17 cellular contexts compared by ENCODE assay signal in genomic region chr2:42804891-42805290, GRCh38. TPM values are rescaled to one million over a fixed set of nuclear protein-coding genes. Genes with fewer than 3 reads are reported as not detected.
DNase-seq lines count a peak whose midpoint lies in the region; ATAC-seq and TF ChIP-seq lines count a peak whose summit lies in the region.
"Had no signal": no experiment of that assay in that cellular context is flagged by ENCODE, and none has a peak within 500 bp of the region (broad histone marks: within the 10 kb centered on the region; RNA-seq: fewer than 3 reads in every experiment).

No MANE protein-coding gene starts in this region.

- 60 to 84% (median 77%) methylated on average over 3 to 5 of the region's 5 CpGs for whole genome bisulfite sequencing in spleen, 5 donors

- H3K36me3 ChIP-seq in neutrophil = no peaks in the 10 kb centered on the region
- H3K36me3 ChIP-seq in spleen = no peaks in the 10 kb centered on the region
- H3K36me3 ChIP-seq: BLaER1 treated with 17β-estradiol and CSF1 and Interleukin-3, amounts not matched to agents 10 nM and 100 nM had no signal

- no peak for TF ChIP-seq POLR2A in spleen (IDR thresholded peaks at IDR 0.05)

- intact Hi-C loops in dorsolateral prefrontal cortex (cut with DNase I) = loop anchor here in 1 of 2 donors (5.0 to 10.0 kb wide), 3 partner anchors 53 to 310 kb away; partner anchors contain the start of genes KCNG3 and MTA3
- intact Hi-C loops in spleen (cut with DNase I; ENCODE audit: low total_unique reads) = no loop called here

- TF ChIP-seq CTCF in HL-60 (IDR thresholded peaks at IDR 0.05; ENCODE audit: insufficient read depth, low read length) (no peak), dorsolateral prefrontal cortex (IDR thresholded peaks at IDR 0.05 in 54 of 56, conservative IDR thresholded peaks at IDR 0.05 in 2 of 56; ENCODE audit: low read depth in 1 of 56, partially characterized antibody in 56 of 56) (no peak), neutrophil (IDR thresholded peaks at IDR 0.05) (no peak), spleen (IDR thresholded peaks at IDR 0.05 in 8 of 11, conservative IDR thresholded peaks at IDR 0.05 in 3 of 11) (no peak)

- ATAC-seq in HG03442 (IDR thresholded peaks at IDR 0.05; ENCODE audit: unreplicated experiment) = no peak
- ATAC-seq: GM12878, GM23338 had no signal

- no peaks in the 10 kb centered on the region for H3K27me3 ChIP-seq in HL-60 (ENCODE audit: insufficient read depth, poor library complexity, severe bottlenecking)
- no peaks in the 10 kb centered on the region for H3K27me3 ChIP-seq in dorsolateral prefrontal cortex
- H3K27me3 ChIP-seq in neutrophil = no peaks in the 10 kb centered on the region
- H3K27me3 ChIP-seq in spleen (replicated peaks in 1 of 7) = no peaks in the 10 kb centered on the region
- H3K27me3 ChIP-seq: BLaER1 treated with 17β-estradiol and CSF1 and Interleukin-3, amounts not matched to agents 10 nM and 100 nM had no signal

- no peaks in the 10 kb centered on the region for H3K9me3 ChIP-seq in neutrophil
- H3K9me3 ChIP-seq in spleen = no peaks in the 10 kb centered on the region
- H3K9me3 ChIP-seq: BLaER1 treated with 17β-estradiol and CSF1 and Interleukin-3, amounts not matched to agents 10 nM and 100 nM had no signal

- H3K27ac ChIP-seq in HL-60 (replicated peaks) (peak overlapping the region; percentile 57), dorsolateral prefrontal cortex (peak overlapping the region in 43 of 59 donors; percentile 1 to 77 (median 55)), neutrophil (peak overlapping the region; percentile 74), spleen (peak overlapping the region in 4 of 8 donors; percentile 10 to 62 (median 38))

- H3K4me3 ChIP-seq in HL-60 (replicated peaks; ENCODE audit: insufficient read depth, low read length) = no peak overlapping the region
- H3K4me3 ChIP-seq in dorsolateral prefrontal cortex = no peak overlapping the region
- H3K4me3 ChIP-seq in neutrophil (ENCODE audit: low read depth in 1 of 2, low read length in 1 of 2) = peak overlapping the region in 1 of 2 experiments; percentile 6
- H3K4me3 ChIP-seq in spleen = no peak overlapping the region
- H3K4me3 ChIP-seq: BLaER1 treated with 17β-estradiol and CSF1 and Interleukin-3, amounts not matched to agents 10 nM and 100 nM; GM12878; GM23338 had no signal

- DNase-seq in HL-60 (ENCODE audit: low read depth in 1 of 2, low spot score in 1 of 2) = no peak
- peak in 7 of 10 donors; percentile 32 to 80 (median 67) for DNase-seq in dorsolateral prefrontal cortex
- peak; percentile 66 for DNase-seq in spleen
- DNase-seq in stimulated activated CD4-positive, alpha-beta T cell treated with anti-CD3 and anti-CD28 coated beads, Interleukin-12 subunit alpha, Interleukin-12 subunit beta, amount 100 ng/mL, for 4 hours = no peak
- DNase-seq in HUDEP-2 (lab: John Stamatoyannopoulos, UW; ENCODE audit: unreplicated experiment in 76 of 76) = no peak
- DNase-seq: ACHN; CD4-positive, alpha-beta T cell; DMS79; H7 had no signal

- H3K4me1 ChIP-seq in neutrophil (ENCODE audit: control insufficient read depth in 1 of 2, insufficient read depth in 1 of 2, low read depth in 1 of 2, low read length in 1 of 2) = peaks cover 24 to 25% of the 10 kb centered on the region in 2 experiments
- H3K4me1 ChIP-seq in spleen = peaks cover 0 to 19% (median 10%) of the 10 kb centered on the region in 6 donors

RNA-seq across cellular contexts. Expression of gene HAAO, which starts 12.5 kb away (rescaled TPM):
- 1 to 10 TPM in 116 of 120 experiments, under 1 TPM in 4; 0.65 to 6.9 (median 2.5) TPM for total RNA-seq in dorsolateral prefrontal cortex
- 10 to 100 TPM in 2 of 7 donors, 1 to 10 TPM in 5; 2.4 to 12.3 (median 8.3) TPM for total RNA-seq in spleen
- 1 to 10 TPM; 7.5 to 8.6 (median 7.8) TPM for polyA plus RNA-seq in spleen
- total RNA-seq: A172; CD4-positive, alpha-beta T cell; G401; HT-29 had no signal

RNA-seq across cellular contexts. Expression of gene OXER1, which starts 41.0 kb away (rescaled TPM):
- total RNA-seq in dorsolateral prefrontal cortex (1 to 10 TPM in 14 of 120 experiments, under 1 TPM in 81, not detected in 25; 0.21 to 1.7 (median 0.58) TPM), spleen (1 to 10 TPM; 1.8 to 6.3 (median 3.2) TPM)
- polyA plus RNA-seq in spleen = 1 to 10 TPM; 1.3 to 5.2 (median 3.5) TPM
- total RNA-seq: A172; CD4-positive, alpha-beta T cell; G401; HT-29 had no signal

Comparison
In these comparisons a context has a peak if more than half of its experiments do, and no peak if none do; other contexts are left out.
1. DNase-seq: peak in dorsolateral prefrontal cortex (7 of 10) and spleen (single experiment); none in HL-60 (0 of 2), stimulated activated CD4-positive, alpha-beta T cell treated with anti-CD3 and anti-CD28 coated beads, Interleukin-12 subunit alpha, Interleukin-12 subunit beta, amount 100 ng/mL, for 4 hours (single experiment) and HUDEP-2 (0 of 76).